ENCODE assay signal across 8 cellular contexts in the genomic region with DNA sequence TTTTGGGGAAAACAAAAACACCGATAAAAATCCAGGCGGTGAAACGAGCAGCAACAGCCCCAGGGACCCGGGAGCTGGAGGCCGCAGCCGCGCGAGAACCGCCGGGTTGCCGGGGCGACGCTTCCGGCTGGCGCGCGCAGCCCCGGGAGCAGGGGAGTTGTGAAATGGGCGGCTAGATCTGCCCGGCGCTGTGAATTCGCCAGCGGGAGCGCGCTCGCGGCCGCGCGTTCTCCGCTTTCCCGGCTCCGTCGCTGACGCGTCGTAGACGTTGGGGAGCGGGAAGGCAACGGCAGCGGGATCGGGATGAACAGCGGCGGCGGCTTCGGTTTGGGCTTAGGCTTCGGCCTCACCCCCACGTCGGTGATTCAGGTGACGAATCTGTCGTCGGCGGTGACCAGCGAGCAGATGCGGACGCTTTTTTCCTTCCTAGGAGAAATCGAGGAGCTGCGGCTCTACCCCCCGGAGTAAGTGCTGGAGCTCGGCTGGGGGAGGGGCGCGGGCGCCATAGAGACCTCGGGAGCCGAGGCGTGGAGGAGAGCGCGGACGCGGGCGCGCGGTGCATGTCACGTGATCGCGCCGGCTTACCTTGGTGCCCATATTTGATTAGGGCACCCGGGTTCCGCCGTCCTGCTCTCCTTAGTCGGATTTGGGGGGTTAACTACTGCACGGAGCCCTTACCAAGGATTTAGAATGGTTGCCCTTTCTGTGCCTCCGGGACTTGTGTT. TPM values are rescaled to one million over a fixed set of nuclear protein-coding genes. Genes with fewer than 3 reads are reported as not detected.
DNase-seq lines count a peak whose midpoint lies in the region; ATAC-seq and TF ChIP-seq lines count a peak whose summit lies in the region.

A gene with protein sequence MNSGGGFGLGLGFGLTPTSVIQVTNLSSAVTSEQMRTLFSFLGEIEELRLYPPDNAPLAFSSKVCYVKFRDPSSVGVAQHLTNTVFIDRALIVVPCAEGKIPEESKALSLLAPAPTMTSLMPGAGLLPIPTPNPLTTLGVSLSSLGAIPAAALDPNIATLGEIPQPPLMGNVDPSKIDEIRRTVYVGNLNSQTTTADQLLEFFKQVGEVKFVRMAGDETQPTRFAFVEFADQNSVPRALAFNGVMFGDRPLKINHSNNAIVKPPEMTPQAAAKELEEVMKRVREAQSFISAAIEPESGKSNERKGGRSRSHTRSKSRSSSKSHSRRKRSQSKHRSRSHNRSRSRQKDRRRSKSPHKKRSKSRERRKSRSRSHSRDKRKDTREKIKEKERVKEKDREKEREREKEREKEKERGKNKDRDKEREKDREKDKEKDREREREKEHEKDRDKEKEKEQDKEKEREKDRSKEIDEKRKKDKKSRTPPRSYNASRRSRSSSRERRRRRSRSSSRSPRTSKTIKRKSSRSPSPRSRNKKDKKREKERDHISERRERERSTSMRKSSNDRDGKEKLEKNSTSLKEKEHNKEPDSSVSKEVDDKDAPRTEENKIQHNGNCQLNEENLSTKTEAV (plus strand): TSS at position 227 of the 725 bp plus-strand sequence. CDS start 77 bp downstream, at position 304.

- under 1% methylated on average over 75 of the region's 83 CpGs for WGBS in prostate gland

- H3K27ac ChIP-seq in angular gyrus (ENCODE audit: low read depth, low read length) (peak within 1 kb of the TSS; percentile 98), prostate gland (peak within 1 kb of the TSS; percentile 99)

- peak within 1 kb of the TSS; percentile 82 to 92 for H3K4me3 ChIP-seq in prostate gland

- TF ChIP-seq CTCF in prostate gland (IDR thresholded peaks at IDR 0.05), result peak in 1 of 4 experiments; percentile 13

- TF ChIP-seq POLR2A in prostate gland (IDR thresholded peaks at IDR 0.05), result peak; percentile 79

- ATAC-seq in GM18499 (IDR thresholded peaks at IDR 0.05; ENCODE audit: insufficient read depth, unreplicated experiment) (peak; percentile 58), HG02938 (IDR thresholded peaks at IDR 0.05; ENCODE audit: unreplicated experiment) (peak; percentile 78), left ventricle myocardium superior (peak; percentile 96)

- DNase-seq in NCI-H1694 treated with DMSO at 0.1 percent for 48 hours (lab: John Stamatoyannopoulos, UW) (peak; percentile 81), T-helper 2 cell (peak; percentile 76 to 94 (median 84)), left ventricle myocardium superior (peak; percentile 96), prostate gland (ENCODE audit: low spot score) (peak; percentile 90), ureter (ENCODE audit: low spot score) (peak; percentile 94)

- H3K9me3 ChIP-seq in prostate gland, result no peaks in the 10 kb centered on the region

- H3K36me3 ChIP-seq in prostate gland, result no peaks in the 10 kb centered on the region

- no peaks in the 10 kb centered on the region for H3K27me3 ChIP-seq in prostate gland (replicated peaks; ENCODE audit: insufficient read depth)

- intact Hi-C loops in left ventricle myocardium superior (cut with micrococcal nuclease), result loop anchor here (5.0 kb wide), 1 partner anchor 217 kb away; a partner anchor contains a TSS
- intact Hi-C loops in prostate gland (cut with DNase I), result loop anchor here (5.0 to 10.0 kb wide), 2 partner anchors 217 to 519 kb away; a partner anchor contains a TSS

- H3K4me1 ChIP-seq in prostate gland (replicated peaks), result no peaks in the 10 kb centered on the region

RNA-seq across cellular contexts. Expression of the gene that starts here (rescaled TPM):
- total RNA-seq in left ventricle myocardium superior, result 32.3 TPM
- total RNA-seq in prostate gland, result 10 to 100 TPM; 65.2 to 67.5 TPM
- 98.0 TPM for total RNA-seq in ureter

Comparison
In these comparisons a context has a peak if more than half of its experiments do, and no peak if none do; other contexts are left out.
1. Peak in every context shown above with its lines: DNase-seq, ATAC-seq, H3K4me3 ChIP-seq and H3K27ac ChIP-seq.